8 cellular contexts compared by ENCODE assay signal in genomic region chr20:3786126-3786484, GRCh38. TPM values are rescaled to one million over a fixed set of nuclear protein-coding genes. Genes with fewer than 3 reads are reported as not detected.
DNase-seq lines count a peak whose midpoint lies in the region; ATAC-seq and TF ChIP-seq lines count a peak whose summit lies in the region.

No MANE protein-coding gene starts in this region.

- no peak for TF ChIP-seq POLR2A in breast epithelium (IDR thresholded peaks at IDR 0.05)

- H3K27ac ChIP-seq in SJCRH30 (no peak overlapping the region), breast epithelium (peak overlapping the region; percentile 72 to 82)

- no peaks in the 10 kb centered on the region for H3K27me3 Mint-ChIP-seq in stimulated activated naive B cell treated with anti-CD40 and anti-IgM and Interleukin-4, amounts not matched to agents 10 μg/mL and 1 μg/mL and 100 μg/mL, for 72 hours

- intact Hi-C loops in breast epithelium (cut with DNase I; ENCODE audit: low total_unique reads) = no loop called here

- peak overlapping the region; percentile 49 for H3K4me3 ChIP-seq in SJCRH30
- H3K4me3 ChIP-seq in breast epithelium = peak overlapping the region; percentile 48 to 80 (median 67)

- H3K36me3 ChIP-seq in SJCRH30 = no peaks in the 10 kb centered on the region
- no peaks in the 10 kb centered on the region for H3K36me3 ChIP-seq in breast epithelium

- no peaks in the 10 kb centered on the region for H3K9me3 ChIP-seq in SJCRH30 (replicated peaks)
- H3K9me3 ChIP-seq in breast epithelium = no peaks in the 10 kb centered on the region

- H3K4me1 Mint-ChIP-seq in stimulated activated naive B cell treated with anti-CD40 and anti-IgM and Interleukin-4, amounts not matched to agents 10 μg/mL and 1 μg/mL and 100 μg/mL, for 72 hours = peaks cover 23 to 45% of the 10 kb centered on the region in 2 donors

- H3K4me3 Mint-ChIP-seq in stimulated activated naive B cell treated with anti-CD40 and anti-IgM and Interleukin-4, amounts not matched to agents 10 μg/mL and 1 μg/mL and 100 μg/mL, for 72 hours = peak overlapping the region; percentile 85 to 86

- H3K27me3 ChIP-seq in SJCRH30 (no peaks in the 10 kb centered on the region), breast epithelium (no peaks in the 10 kb centered on the region)

- H3K36me3 Mint-ChIP-seq in stimulated activated naive B cell treated with anti-CD40 and anti-IgM and Interleukin-4, amounts not matched to agents 10 μg/mL and 1 μg/mL and 100 μg/mL, for 72 hours = peaks cover 9 to 16% of the 10 kb centered on the region in 2 donors

- DNase-seq in AG20443 (ENCODE audit: low spot score) (peak; percentile 53), SJCRH30 (no peak), breast epithelium (ENCODE audit: low spot score in 2 of 2) (peak in 1 of 2 donors; percentile 50), kidney glomerular epithelial cell (lab: John Stamatoyannopoulos, UW) (peak; percentile 38)
- DNase-seq in stimulated activated naive B cell treated with anti-CD40 and anti-IgM and Interleukin-4, amounts not matched to agents 10 μg/mL and 1 μg/mL and 100 μg/mL, for 72 hours = no peak

- no peaks in the 10 kb centered on the region for H3K9me3 Mint-ChIP-seq in stimulated activated naive B cell treated with anti-CD40 and anti-IgM and Interleukin-4, amounts not matched to agents 10 μg/mL and 1 μg/mL and 100 μg/mL, for 72 hours

- peak; percentile 5 for ATAC-seq in GM18520 (IDR thresholded peaks at IDR 0.05; ENCODE audit: unreplicated experiment)
- peak; percentile 20 for ATAC-seq in HG03159 (IDR thresholded peaks at IDR 0.05; ENCODE audit: unreplicated experiment)
- ATAC-seq in stimulated activated naive B cell treated with anti-CD40 and anti-IgM and Interleukin-4, amounts not matched to agents 10 μg/mL and 1 μg/mL and 100 μg/mL, for 72 hours (replicated peaks) = peak; percentile 38 to 57
- ATAC-seq in GM18858 (IDR thresholded peaks at IDR 0.05; ENCODE audit: unreplicated experiment) = no peak

- no peaks in the 10 kb centered on the region for H3K4me1 ChIP-seq in SJCRH30
- H3K4me1 ChIP-seq in breast epithelium = peaks cover 28 to 30% of the 10 kb centered on the region in 2 donors

- TF ChIP-seq CTCF in breast epithelium (IDR thresholded peaks at IDR 0.05) = no peak

- H3K27ac Mint-ChIP-seq in stimulated activated naive B cell treated with anti-CD40 and anti-IgM and Interleukin-4, amounts not matched to agents 10 μg/mL and 1 μg/mL and 100 μg/mL, for 72 hours = peak overlapping the region; percentile 81

RNA-seq across cellular contexts. Expression of gene CENPB, which starts 0.4 kb away (rescaled TPM):
- 34.6 and 36.7 TPM in 2 replicates for total RNA-seq in SJCRH30 (2014; rRNA removed; shearing (Covaris generic))
- total RNA-seq in breast epithelium = 10 to 100 TPM; 55.5 to 69.8 (median 68.2) TPM

RNA-seq across cellular contexts. Expression of gene SPEF1, which starts 4.9 kb away (rescaled TPM):
- 0.08 and 0.16 TPM in 2 replicates for total RNA-seq in SJCRH30 (2014; rRNA removed; shearing (Covaris generic))
- total RNA-seq in breast epithelium = under 1 TPM in 2 of 3 donors, not detected in 1; 0.33 to 0.88 TPM

RNA-seq across cellular contexts. Expression of gene CDC25B, which starts 10.0 kb away (rescaled TPM):
- 75.1 and 78.8 TPM in 2 replicates for total RNA-seq in SJCRH30 (2014; rRNA removed; shearing (Covaris generic))
- 10 to 100 TPM; 18.1 to 25.0 (median 22.0) TPM for total RNA-seq in breast epithelium

RNA-seq across cellular contexts. Expression of gene ADISSP, which starts 18.6 kb away (rescaled TPM):
- total RNA-seq in SJCRH30 (2014; rRNA removed; shearing (Covaris generic)) = 44.9 and 51.3 TPM in 2 replicates
- total RNA-seq in breast epithelium = 10 to 100 TPM; 12.3 to 29.3 (median 15.7) TPM

RNA-seq across cellular contexts. Expression of gene AP5S1, which starts 34.2 kb away (rescaled TPM):
- 8.9 and 9.4 TPM in 2 replicates for total RNA-seq in SJCRH30 (2014; rRNA removed; shearing (Covaris generic))
- 10 to 100 TPM; 11.1 to 13.8 (median 11.8) TPM for total RNA-seq in breast epithelium

Comparison
In these comparisons a context has a peak if more than half of its experiments do, and no peak if none do; other contexts are left out.
1. DNase-seq: peak in AG20443 (single experiment) and kidney glomerular epithelial cell (single experiment); none in SJCRH30 (0 of 2) and stimulated activated naive B cell treated with anti-CD40 and anti-IgM and Interleukin-4, amounts not matched to agents 10 μg/mL and 1 μg/mL and 100 μg/mL, for 72 hours (single experiment).